In the genomic region with DNA sequence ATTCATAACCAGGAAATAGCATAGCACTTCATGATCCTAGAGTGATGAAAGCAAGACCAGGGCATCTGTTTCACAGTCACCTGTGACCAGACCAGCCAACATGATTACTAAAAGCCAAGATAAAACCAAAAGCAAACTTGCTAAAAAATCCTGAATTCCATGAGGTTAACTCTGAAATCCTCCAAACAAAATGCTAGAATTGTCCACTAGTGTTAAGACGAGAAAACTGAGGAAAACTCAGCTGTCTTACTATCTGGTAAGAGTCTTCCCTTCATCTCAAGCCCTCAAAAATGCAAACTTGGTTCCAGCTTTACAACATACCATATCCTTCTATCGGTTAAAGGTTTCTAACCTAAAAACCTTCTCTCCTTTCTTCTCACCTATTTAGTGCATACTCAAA, we compare ENCODE assay signal across 15 cellular contexts. TPM values are rescaled to one million over a fixed set of nuclear protein-coding genes. Genes with fewer than 3 reads are reported as not detected.
DNase-seq lines count a peak whose midpoint lies in the region; ATAC-seq and TF ChIP-seq lines count a peak whose summit lies in the region.
"Had no signal": no experiment of that assay in that cellular context is flagged by ENCODE, and none has a peak within 500 bp of the region (broad histone marks: within the 10 kb centered on the region; RNA-seq: fewer than 3 reads in every experiment).

No MANE protein-coding gene starts in this region.

- H3K4me3 ChIP-seq in mammary epithelial cell (replicated peaks in 1 of 3; ENCODE audit: insufficient read depth in 1 of 3, low read depth in 2 of 3, low read length in 3 of 3) (no peak overlapping the region), breast epithelium (no peak overlapping the region), fibroblast of mammary gland (ENCODE audit: control insufficient read depth, low read depth, low read length) (peak overlapping the region; percentile 91)

- in situ Hi-C loops in mammary epithelial cell (cut with MboI; ENCODE audit: low sequenced_read_pairs in 2 of 2): loop anchor here (5.0 to 25.0 kb wide), 3 partner anchors 177 to 572 kb away; no protein-coding TSS in a partner anchor

- CTCF ChIA-PET in mammary epithelial cell (lab: Charles Lee; ENCODE audit: low non-redundant PET): no interaction called here

- H3K27me3 ChIP-seq in mammary epithelial cell (ENCODE audit: insufficient read depth, low read length) (no peaks in the 10 kb centered on the region), breast epithelium (peaks cover 0 to 2% of the 10 kb centered on the region in 2 donors)

- no peak for ATAC-seq in T-helper 17 cell
- ATAC-seq: foreskin keratinocyte, GM12878 had no signal

- H3K4me2 ChIP-seq in mammary epithelial cell (ENCODE audit: insufficient read depth, low read depth, low read length): peak overlapping the region; percentile 92

- no peak overlapping the region for H3K9ac ChIP-seq in mammary epithelial cell (ENCODE audit: insufficient read depth, low read length)

- intact Hi-C loops in mammary epithelial cell (cut with micrococcal nuclease) (loop anchor here (5.0 kb wide), 1 partner anchor 103 kb away; no protein-coding TSS in a partner anchor), breast epithelium (cut with DNase I; ENCODE audit: low total_unique reads) (no loop called here)

- H3K27ac Mint-ChIP-seq in T-helper 17 cell: peak overlapping the region; percentile 99
- peak overlapping the region; percentile 93 for H3K27ac Mint-ChIP-seq in type B pancreatic cell

- dilution Hi-C loops in mammary epithelial cell (cut with HindIII; ENCODE audit: low sequenced_read_pairs): no loop called here

- H3K4me1 Mint-ChIP-seq in T-helper 17 cell (peaks cover 42% of the 10 kb centered on the region), type B pancreatic cell (ENCODE audit: unreplicated experiment) (peaks cover 32% of the 10 kb centered on the region)

- TF ChIP-seq POLR2A in breast epithelium (IDR thresholded peaks at IDR 0.05): no peak

- BruUV-seq in mammary epithelial cell (replicated peaks; lab: Mats Ljungman, UMichigan): TSS peak; percentile 42

- no peaks in the 10 kb centered on the region for H4K20me1 ChIP-seq in mammary epithelial cell (ENCODE audit: insufficient read depth, low read length)

- H3K9me3 Mint-ChIP-seq in type B pancreatic cell: no peaks in the 10 kb centered on the region

- no peak for DNase-seq in mammary epithelial cell
- no peak for DNase-seq in breast epithelium (ENCODE audit: low spot score in 2 of 2)
- DNase-seq in T-helper 17 cell: no peak
- DNase-seq in fibroblast of mammary gland (ENCODE audit: low read depth): no peak
- no peak for DNase-seq in type B pancreatic cell (ENCODE audit: extremely low spot score, unreplicated experiment)
- no peak for DNase-seq in NCI-H1930 (lab: John Stamatoyannopoulos, UW)
- no peak for DNase-seq in amygdala (lab: John Stamatoyannopoulos, UW)
- DNase-seq in stimulated activated CD4-positive, alpha-beta T cell treated with anti-CD3 and anti-CD28 coated beads, Interleukin-4, amount 100 ng/mL, for 4 hours: no peak
- DNase-seq: AML-193, foreskin keratinocyte, NCI-H146, NCI-H524 had no signal

- H3K36me3 Mint-ChIP-seq in T-helper 17 cell (ENCODE audit: low read depth) (peaks cover 5% of the 10 kb centered on the region), type B pancreatic cell (peaks cover 20% of the 10 kb centered on the region)

- H3K4me1 ChIP-seq in mammary epithelial cell (ENCODE audit: insufficient read depth, low read length) (peaks cover 41% of the 10 kb centered on the region), breast epithelium (peaks cover 6 to 8% of the 10 kb centered on the region in 2 donors)

- TF ChIP-seq CTCF in mammary epithelial cell (conservative IDR thresholded peaks at IDR 0.05 in 1 of 2, IDR thresholded peaks at IDR 0.05 in 1 of 2; ENCODE audit: extremely low read depth in 1 of 2, insufficient read depth in 1 of 2, low read depth in 1 of 2, low read length in 2 of 2) (no peak), breast epithelium (IDR thresholded peaks at IDR 0.05) (no peak), fibroblast of mammary gland (conservative IDR thresholded peaks at IDR 0.05; ENCODE audit: control insufficient read depth, insufficient read depth, low read depth, low read length) (no peak), type B pancreatic cell (conservative IDR thresholded peaks at IDR 0.05) (no peak)

- no peaks in the 10 kb centered on the region for H3K9me3 ChIP-seq in mammary epithelial cell (replicated peaks; ENCODE audit: insufficient read depth, low read length)
- no peaks in the 10 kb centered on the region for H3K9me3 ChIP-seq in breast epithelium
- H3K9me3 ChIP-seq in T-helper 17 cell (ENCODE audit: control insufficient read depth, low read length, poor library complexity, severe bottlenecking): no peaks in the 10 kb centered on the region

- WGBS in mammary epithelial cell (ENCODE audit: low coverage, missing lambda C conversion rate): 100% methylated on average over 2 of the region's 2 CpGs

- H3K4me3 Mint-ChIP-seq in T-helper 17 cell: peak overlapping the region; percentile 99
- peak overlapping the region; percentile 99 for H3K4me3 Mint-ChIP-seq in type B pancreatic cell

- H3K27ac ChIP-seq in mammary epithelial cell (ENCODE audit: insufficient read depth, low read depth, low read length) (no peak overlapping the region), breast epithelium (no peak overlapping the region)
- H3K27ac ChIP-seq: foreskin keratinocyte had no signal

- no peak overlapping the region for H2AFZ ChIP-seq in mammary epithelial cell (ENCODE audit: low read depth, low read length)

- no peaks in the 10 kb centered on the region for H3K27me3 Mint-ChIP-seq in T-helper 17 cell
- peaks cover 12% of the 10 kb centered on the region for H3K27me3 Mint-ChIP-seq in type B pancreatic cell

- H3K36me3 ChIP-seq in mammary epithelial cell (ENCODE audit: insufficient read depth, low read length): peaks cover 22% of the 10 kb centered on the region
- H3K36me3 ChIP-seq in breast epithelium: no peaks in the 10 kb centered on the region

- H3K79me2 ChIP-seq in mammary epithelial cell (ENCODE audit: insufficient read depth, low read length): peaks cover 31% of the 10 kb centered on the region

RNA-seq across cellular contexts. Expression of gene NPM3, which starts 1.3 kb away (rescaled TPM):
- total RNA-seq in mammary epithelial cell: 100 to 1,000 TPM in 1 of 2 donors, 10 to 100 TPM in 1; 99.4 to 104 TPM
- polyA plus RNA-seq in mammary epithelial cell: 132 TPM
- 73.4 TPM for polyA minus RNA-seq in mammary epithelial cell
- 10 to 100 TPM; 37.3 to 61.0 (median 43.9) TPM for total RNA-seq in breast epithelium
- 10 to 100 TPM; 13.1 to 13.8 TPM for total RNA-seq in T-helper 17 cell
- 47.2 and 63.6 TPM in 2 replicates for total RNA-seq in type B pancreatic cell (ENCODE audit: low replicate concordance)

RNA-seq across cellular contexts. Expression of gene FGF8, which starts 8.6 kb away (rescaled TPM):
- total RNA-seq in mammary epithelial cell: not detected
- polyA plus RNA-seq in mammary epithelial cell: not detected
- not detected for polyA minus RNA-seq in mammary epithelial cell
- total RNA-seq in breast epithelium: not detected
- not detected for total RNA-seq in T-helper 17 cell
- total RNA-seq in type B pancreatic cell (ENCODE audit: low replicate concordance): 3.8 TPM in 1 of 2 replicates, not detected in the other
- total RNA-seq: aorta, foreskin keratinocyte, GM12878, urinary bladder had no signal
- polyA plus RNA-seq: aorta, foreskin keratinocyte, urinary bladder had no signal

RNA-seq across cellular contexts. Expression of gene OGA, which starts 33.7 kb away (rescaled TPM):
- total RNA-seq in mammary epithelial cell: 10 to 100 TPM; 82.4 to 97.5 TPM
- 22.1 TPM for polyA plus RNA-seq in mammary epithelial cell
- polyA minus RNA-seq in mammary epithelial cell: 211 TPM
- total RNA-seq in breast epithelium: 100 to 1,000 TPM; 169 to 200 (median 181) TPM
- total RNA-seq in T-helper 17 cell: 100 to 1,000 TPM; 411 to 421 TPM
- total RNA-seq in type B pancreatic cell (ENCODE audit: low replicate concordance): 99.5 and 99.6 TPM in 2 replicates

RNA-seq across cellular contexts. Expression of gene KCNIP2, which starts 59.0 kb away (rescaled TPM):
- total RNA-seq in mammary epithelial cell (1 to 10 TPM in 1 of 2 donors, under 1 TPM in 1; 0.67 to 1.9 TPM), breast epithelium (10 to 100 TPM; 11.9 to 90.4 (median 20.6) TPM), T-helper 17 cell (1 to 10 TPM; 2.9 to 4.1 TPM), type B pancreatic cell (ENCODE audit: low replicate concordance) (1.4 and 4.9 TPM in 2 replicates)
- polyA plus RNA-seq in mammary epithelial cell: 0.22 TPM
- 2.0 TPM for polyA minus RNA-seq in mammary epithelial cell
